In genomic region chr22:49327411-49327810, GRCh38 we compare ENCODE assay signal across 17 cellular contexts.
"Had no signal": no experiment of that assay in that cellular context is flagged by ENCODE, and none has a peak within 500 bp of the region (broad histone marks: within the 10 kb centered on the region; RNA-seq: fewer than 3 reads in every experiment).

No MANE protein-coding gene starts in this region.

- H3K4me1 Mint-ChIP-seq: activated B cell treated with CpG ODN at 0.5 μM for 24 hours; activated CD4-positive, alpha-beta T cell treated with anti-CD3 and anti-CD28 coated beads, Interleukin-2, amount 10 ng/mL, durations not matched to agents 24 days and 14 days; naive B cell; neural progenitor cell had no signal

- H3K9me3 ChIP-seq: ovary, transverse colon had no signal

- H3K9me3 Mint-ChIP-seq: activated T-helper 1 cell treated with anti-CD3 and anti-CD28 coated beads, Interleukin-12 subunit alpha, Interleukin-12 subunit beta, Interleukin-2, Interleukin-4 antibody, amounts not matched to agents 30 ng/mL and 10 ng/mL and 1 ng/mL, durations not matched to agents 14 hours and 24 hours and 36 hours had no signal

- ATAC-seq: body of pancreas; effector memory CD8-positive, alpha-beta T cell; left lung had no signal

- H3K36me3 Mint-ChIP-seq: neural progenitor cell had no signal

- H3K27ac ChIP-seq: body of pancreas, left lung, neural progenitor cell, ovary, sigmoid colon, transverse colon had no signal

- H3K27me3 Mint-ChIP-seq: activated CD4-positive, alpha-beta T cell treated with anti-CD3 and anti-CD28 coated beads, Interleukin-2, amount 10 ng/mL, durations not matched to agents 24 days and 14 days had no signal

- H3K4me1 ChIP-seq: body of pancreas, left lung, neural progenitor cell, sigmoid colon, transverse colon had no signal

- FAIRE-seq: islet of Langerhans had no signal

- DNase-seq: activated B cell treated with CpG ODN at 0.5 μM for 24 hours; activated CD4-positive, alpha-beta T cell treated with anti-CD3 and anti-CD28 coated beads, Interleukin-2, amount 10 ng/mL, durations not matched to agents 24 days and 14 days; activated naive CD4-positive, alpha-beta T cell treated with anti-CD3 and anti-CD28 coated beads for 36 hours; body of pancreas; effector memory CD8-positive, alpha-beta T cell; foreskin fibroblast; naive B cell; ovary; stimulated activated naive CD4-positive, alpha-beta T cell treated with Interleukin-2 at 50 U/mL for 16 hours; T-helper 1 cell; T-helper 9 cell had no signal

- H3K9ac ChIP-seq: neural progenitor cell had no signal

- H3K4me3 Mint-ChIP-seq: activated B cell treated with CpG ODN at 0.5 μM for 24 hours; activated CD4-positive, alpha-beta T cell treated with anti-CD3 and anti-CD28 coated beads, Interleukin-2, amount 10 ng/mL, durations not matched to agents 24 days and 14 days; activated naive CD4-positive, alpha-beta T cell treated with anti-CD3 and anti-CD28 coated beads for 36 hours; activated T-helper 1 cell treated with anti-CD3 and anti-CD28 coated beads, Interleukin-12 subunit alpha, Interleukin-12 subunit beta, Interleukin-2, Interleukin-4 antibody, amounts not matched to agents 30 ng/mL and 10 ng/mL and 1 ng/mL, durations not matched to agents 14 hours and 24 hours and 36 hours; effector memory CD8-positive, alpha-beta T cell; naive B cell; neural progenitor cell had no signal

- H3K27ac Mint-ChIP-seq: activated B cell treated with CpG ODN at 0.5 μM for 24 hours; activated CD4-positive, alpha-beta T cell treated with anti-CD3 and anti-CD28 coated beads, Interleukin-2, amount 10 ng/mL, durations not matched to agents 24 days and 14 days; activated naive CD4-positive, alpha-beta T cell treated with anti-CD3 and anti-CD28 coated beads for 36 hours; activated T-helper 1 cell treated with anti-CD3 and anti-CD28 coated beads, Interleukin-12 subunit alpha, Interleukin-12 subunit beta, Interleukin-2, Interleukin-4 antibody, amounts not matched to agents 30 ng/mL and 10 ng/mL and 1 ng/mL, durations not matched to agents 14 hours and 24 hours and 36 hours; effector memory CD8-positive, alpha-beta T cell; neural progenitor cell had no signal

- H3K4me3 ChIP-seq: body of pancreas, left lung, neural progenitor cell, ovary, sigmoid colon, transverse colon had no signal

- H3K36me3 ChIP-seq: left lung, neural progenitor cell, ovary, sigmoid colon, transverse colon had no signal
